7 cellular contexts compared by ENCODE assay signal in the genomic region with DNA sequence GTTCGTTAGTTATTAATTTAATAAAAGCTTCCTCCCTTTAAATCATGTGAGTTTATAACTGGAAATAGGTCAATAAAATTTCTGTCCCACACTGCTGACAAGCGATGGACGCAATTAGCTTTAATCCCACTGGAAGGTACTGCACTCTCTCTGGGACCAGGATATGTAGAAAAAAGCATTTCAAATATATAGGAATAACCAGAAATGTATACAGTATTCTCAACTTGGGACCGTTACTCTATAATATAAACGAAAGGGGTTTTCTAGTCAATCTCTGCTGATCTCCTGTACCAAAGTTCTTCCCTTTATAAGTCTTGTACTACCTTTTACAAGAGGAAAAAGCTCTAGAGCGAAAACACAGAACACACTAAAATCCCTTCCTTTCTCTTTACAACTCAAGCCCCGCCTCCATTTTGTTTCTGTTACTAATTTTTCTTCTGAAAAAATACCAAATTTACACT. TPM values are rescaled to one million over a fixed set of nuclear protein-coding genes. Genes with fewer than 3 reads are reported as not detected.
A peak's percentile ranks its signal among the peaks of the same experiment; 100 is the strongest.
DNase-seq lines count a peak whose midpoint lies in the region; ATAC-seq, FAIRE-seq and TF ChIP-seq lines count a peak whose summit lies in the region.

No MANE protein-coding gene starts in this region.

- in situ Hi-C loops in GM18951 (cut with MboI; ENCODE audit: low sequenced_read_pairs, unreplicated experiment), result no loop called here

- H3K27ac ChIP-seq in endothelial cell of umbilical vein (ENCODE audit: insufficient read depth, low read depth, low read length) (peak overlapping the region; percentile 87), parathyroid adenoma (peak overlapping the region; percentile 98)

- intact Hi-C loops in endothelial cell of umbilical vein (cut with micrococcal nuclease), result loop anchor here (2.0 to 5.0 kb wide), 5 partner anchors 44 to 547 kb away; no protein-coding TSS in a partner anchor

- H3K27me3 ChIP-seq in endothelial cell of umbilical vein (ENCODE audit: control insufficient read depth in 2 of 2, insufficient read depth in 2 of 2, low read length in 2 of 2) (no peaks in the 10 kb centered on the region), parathyroid adenoma (ENCODE audit: control insufficient read depth, insufficient read depth, low read length) (no peaks in the 10 kb centered on the region)

- BruUV-seq in endothelial cell of umbilical vein (replicated peaks; lab: Mats Ljungman, UMichigan), result no TSS peak

- FAIRE-seq in endothelial cell of umbilical vein (lab: Jason Lieb, UNC), result no peak

- CTCF ChIA-PET in endothelial cell of umbilical vein (lab: Charles Lee), result interaction anchor here (0.6 to 4.0 kb wide), 11 partner anchors 51 to 1096 kb away, joined by 3 to 30 read pairs (median 3); a partner anchor contains a TSS

- H3K4me1 Mint-ChIP-seq in activated naive CD8-positive, alpha-beta T cell treated with anti-CD3 and anti-CD28 coated beads for 36 hours, result peaks cover 30% of the 10 kb centered on the region

- no peaks in the 10 kb centered on the region for H4K20me1 ChIP-seq in endothelial cell of umbilical vein (replicated peaks; ENCODE audit: control insufficient read depth, extremely low read depth, insufficient read depth, low read length)

- no peak for ATAC-seq in HG03342 (IDR thresholded peaks at IDR 0.05; ENCODE audit: unreplicated experiment)

- POLR2A ChIA-PET in endothelial cell of umbilical vein (lab: Charles Lee), result interaction anchor here (1.0 to 1.5 kb wide), 3 partner anchors 8 to 172 kb away, joined by 3 to 4 read pairs (median 3); no protein-coding TSS in a partner anchor

- H3K4me3 Mint-ChIP-seq in activated naive CD8-positive, alpha-beta T cell treated with anti-CD3 and anti-CD28 coated beads for 36 hours, result no peak overlapping the region

- H2AFZ ChIP-seq in endothelial cell of umbilical vein (ENCODE audit: low read depth, low read length) (peak overlapping the region; percentile 61), parathyroid adenoma (peak overlapping the region; percentile 76)

- no peak overlapping the region for H3K27ac Mint-ChIP-seq in activated naive CD8-positive, alpha-beta T cell treated with anti-CD3 and anti-CD28 coated beads for 36 hours

- TF ChIP-seq CTCF in endothelial cell of umbilical vein (IDR thresholded peaks at IDR 0.05; ENCODE audit: extremely low read depth in 1 of 2, insufficient read depth in 1 of 2, low read depth in 1 of 2, low read length in 2 of 2), result no peak
- no peak for TF ChIP-seq CTCF in parathyroid adenoma (IDR thresholded peaks at IDR 0.05)

- H3K9me1 ChIP-seq in endothelial cell of umbilical vein (replicated peaks; ENCODE audit: control insufficient read depth, extremely low read depth, insufficient read depth, low read length), result no peaks in the 10 kb centered on the region

- dilution Hi-C loops in endothelial cell of umbilical vein (cut with MboI; ENCODE audit: extremely low pct_ligation_motif_present, low sequenced_read_pairs), result no loop called here

- H3K36me3 ChIP-seq in endothelial cell of umbilical vein (ENCODE audit: control insufficient read depth in 2 of 2, extremely low read depth in 1 of 2, insufficient read depth in 2 of 2, low read length in 2 of 2) (no peaks in the 10 kb centered on the region), parathyroid adenoma (ENCODE audit: control insufficient read depth, insufficient read depth, low read length) (no peaks in the 10 kb centered on the region)

- no peaks in the 10 kb centered on the region for H3K9me3 Mint-ChIP-seq in activated naive CD8-positive, alpha-beta T cell treated with anti-CD3 and anti-CD28 coated beads for 36 hours

- H3K79me2 ChIP-seq in endothelial cell of umbilical vein (ENCODE audit: control insufficient read depth, insufficient read depth, low read length), result peaks cover 60% of the 10 kb centered on the region
- peaks cover 22% of the 10 kb centered on the region for H3K79me2 ChIP-seq in parathyroid adenoma

- no peaks in the 10 kb centered on the region for H3K9me3 ChIP-seq in endothelial cell of umbilical vein (replicated peaks; ENCODE audit: control insufficient read depth, insufficient read depth, low read length)
- no peaks in the 10 kb centered on the region for H3K9me3 ChIP-seq in parathyroid adenoma (ENCODE audit: control insufficient read depth, low read length)

- H3K4me2 ChIP-seq in endothelial cell of umbilical vein (ENCODE audit: insufficient read depth, low read length), result peak overlapping the region; percentile 99
- H3K4me2 ChIP-seq in parathyroid adenoma (ENCODE audit: low read length), result peak overlapping the region; percentile 88

- H3K9ac ChIP-seq in endothelial cell of umbilical vein (replicated peaks; ENCODE audit: extremely low read depth, insufficient read depth, low read length) (peak overlapping the region; percentile 88), parathyroid adenoma (no peak overlapping the region)

- TF ChIP-seq POLR2A in GM18951 (IDR thresholded peaks at IDR 0.05; ENCODE audit: extremely low read depth, insufficient read depth, insufficient read length) (peak; percentile 25), endothelial cell of umbilical vein (IDR thresholded peaks at IDR 0.05; ENCODE audit: low read depth, low read length) (peak; percentile 48)

- H3K27me3 Mint-ChIP-seq in activated naive CD8-positive, alpha-beta T cell treated with anti-CD3 and anti-CD28 coated beads for 36 hours, result no peaks in the 10 kb centered on the region

- H3K4me3 ChIP-seq in endothelial cell of umbilical vein (replicated peaks in 1 of 3; ENCODE audit: insufficient read depth in 1 of 3, low read depth in 1 of 3, low read length in 3 of 3) (peak overlapping the region; percentile 61 to 95 (median 83)), parathyroid adenoma (ENCODE audit: low read depth, low read length) (peak overlapping the region; percentile 66)

- H3K36me3 Mint-ChIP-seq in activated naive CD8-positive, alpha-beta T cell treated with anti-CD3 and anti-CD28 coated beads for 36 hours, result peaks cover 5% of the 10 kb centered on the region

- H3K4me1 ChIP-seq in endothelial cell of umbilical vein (ENCODE audit: control insufficient read depth, extremely low read depth, insufficient read depth, low read length) (peaks cover 26% of the 10 kb centered on the region), parathyroid adenoma (peaks cover 4% of the 10 kb centered on the region)

- DNase-seq in NOMO-1 (lab: John Stamatoyannopoulos, UW; ENCODE audit: unreplicated experiment in 2 of 2), result peak; percentile 55 to 63
- peak; percentile 73 for DNase-seq in endothelial cell of umbilical vein (ENCODE audit: low read depth, low spot score)
- DNase-seq in GDM1 (lab: John Stamatoyannopoulos, UW), result no peak
- no peak for DNase-seq in activated naive CD8-positive, alpha-beta T cell treated with anti-CD3 and anti-CD28 coated beads for 36 hours

TF ChIP-seq in endothelial cell of umbilical vein, 7 proteins besides CTCF, POLR2A, EP300 and RAD21:
- TF ChIP-seq EZH2 (IDR thresholded peaks at IDR 0.05; ENCODE audit: borderline replicate concordance, low read depth, low read length, severe bottlenecking) (no peak), FOS (IDR thresholded peaks at IDR 0.05; ENCODE audit: borderline replicate concordance, insufficient read depth, low read length) (no peak), MYC (IDR thresholded peaks at IDR 0.05; ENCODE audit: low read depth, low read length) (no peak), JUN (IDR thresholded peaks at IDR 0.05; ENCODE audit: borderline replicate concordance, insufficient read depth, insufficient read length, low read depth) (no peak), POLR2AphosphoS5 (IDR thresholded peaks at IDR 0.05; ENCODE audit: insufficient read depth, low read depth, low read length) (no peak), GATA2 (IDR thresholded peaks at IDR 0.05; ENCODE audit: insufficient read depth, insufficient read length, low read depth, low read length) (no peak)
TF ChIP-seq in endothelial cell of umbilical vein: peak in this region for 0.

RNA-seq across cellular contexts. Expression of a gene that starts 1.8 kb away (rescaled TPM):
- total RNA-seq in endothelial cell of umbilical vein, result 18.8 and 21.0 TPM in 2 replicates
- 12.0 and 14.6 TPM in 2 replicates for polyA plus RNA-seq in endothelial cell of umbilical vein
- 14.1 and 15.3 TPM in 2 replicates for polyA plus RNA-seq in endothelial cell of umbilical vein (2011; cell fraction: cytosol; rRNA removed)
- polyA plus RNA-seq in endothelial cell of umbilical vein (2011; cell fraction: nucleus; rRNA removed), result 50.1 and 64.1 TPM in 2 replicates
- polyA plus RNA-seq in endothelial cell of umbilical vein (2012), result 22.0 and 23.4 TPM in 2 replicates
- 14.7 and 17.6 TPM in 2 replicates for polyA minus RNA-seq in endothelial cell of umbilical vein
- 3.3 TPM for polyA minus RNA-seq in endothelial cell of umbilical vein (2011; cell fraction: cytosol; rRNA and poly(A)+ RNA removed)
- polyA minus RNA-seq in endothelial cell of umbilical vein (2011; cell fraction: nucleus; rRNA and poly(A)+ RNA removed), result 20.5 and 33.3 TPM in 2 replicates
- total RNA-seq in activated naive CD8-positive, alpha-beta T cell treated with anti-CD3 and anti-CD28 coated beads for 36 hours, result 10 to 100 TPM; 13.6 to 15.3 TPM

Comparison
In these comparisons a context has a peak if more than half of its experiments do, and no peak if none do; other contexts are left out.
1. DNase-seq: peak in NOMO-1 (2 of 2) and endothelial cell of umbilical vein (single experiment); none in GDM1 (single experiment) and activated naive CD8-positive, alpha-beta T cell treated with anti-CD3 and anti-CD28 coated beads for 36 hours (single experiment).